Comparison of ENCODE assay signal across 19 cellular contexts in genomic region chr7:16599860-16600259, GRCh38.
"Had no signal": no experiment of that assay in that cellular context is flagged by ENCODE, and none has a peak within 500 bp of the region (broad histone marks: within the 10 kb centered on the region; RNA-seq: fewer than 3 reads in every experiment).

No MANE protein-coding gene starts in this region.

- H3K9me3 Mint-ChIP-seq: activated naive CD8-positive, alpha-beta T cell treated with anti-CD3 and anti-CD28 coated beads for 36 hours; brain; natural killer cell; T-helper 2 cell treated with Interferon-gamma antibody and Interleukin-4, amounts not matched to agents 5 μg/mL and 100 μg/mL, for 36 hours had no signal

- H3K9ac ChIP-seq: parathyroid adenoma had no signal

- H3K4me3 ChIP-seq: heart left ventricle, sigmoid colon, thoracic aorta had no signal

- H3K4me1 Mint-ChIP-seq: activated naive CD8-positive, alpha-beta T cell treated with anti-CD3 and anti-CD28 coated beads for 36 hours; brain; natural killer cell had no signal

- H3K27me3 ChIP-seq: heart left ventricle, neutrophil, sigmoid colon had no signal

- FAIRE-seq: frontal cortex, urothelium cell line had no signal

- H3K79me2 ChIP-seq: parathyroid adenoma had no signal

- H3K27ac Mint-ChIP-seq: activated naive CD8-positive, alpha-beta T cell treated with anti-CD3 and anti-CD28 coated beads for 36 hours; brain; natural killer cell; T-helper 2 cell treated with Interferon-gamma antibody and Interleukin-4, amounts not matched to agents 5 μg/mL and 100 μg/mL, for 36 hours had no signal

- H3K27ac ChIP-seq: heart left ventricle, neutrophil, parathyroid adenoma, sigmoid colon, thoracic aorta had no signal

- H3K4me3 Mint-ChIP-seq: activated naive CD8-positive, alpha-beta T cell treated with anti-CD3 and anti-CD28 coated beads for 36 hours; brain; natural killer cell; T-helper 2 cell treated with Interferon-gamma antibody and Interleukin-4, amounts not matched to agents 5 μg/mL and 100 μg/mL, for 36 hours had no signal

- H2AFZ ChIP-seq: parathyroid adenoma had no signal

- H3K9me3 ChIP-seq: heart left ventricle, neutrophil, sigmoid colon, thoracic aorta had no signal

- ATAC-seq: heart left ventricle, left lobe of liver, natural killer cell had no signal

- H3K27me3 Mint-ChIP-seq: activated naive CD8-positive, alpha-beta T cell treated with anti-CD3 and anti-CD28 coated beads for 36 hours; brain had no signal

- DNase-seq: activated CD4-positive, alpha-beta T cell treated with anti-CD3 and anti-CD28 coated beads, Interleukin-2, amount 50 U/mL, for 1 hour; activated CD8-positive, alpha-beta memory T cell treated with anti-CD3 and anti-CD28 coated beads for 24 hours; activated gamma-delta T cell treated with Interleukin-2 at 50 U/mL for 16 hours; activated naive CD8-positive, alpha-beta T cell treated with anti-CD3 and anti-CD28 coated beads for 36 hours; amygdala; effector CD8-positive, alpha-beta T cell; heart left ventricle; islet precursor cell; natural killer cell; sigmoid colon; stimulated activated CD4-positive, alpha-beta T cell treated with anti-CD3 and anti-CD28 coated beads, Interleukin-1b, Interleukin-23, amount 100 ng/mL, for 48 hours had no signal

- H3K4me1 ChIP-seq: heart left ventricle, parathyroid adenoma, sigmoid colon had no signal
